ENCODE assay signal across 21 cellular contexts in genomic region chr10:31773749-31774148, GRCh38.
"Had no signal": no experiment of that assay in that cellular context is flagged by ENCODE, and none has a peak within 500 bp of the region (broad histone marks: within the 10 kb centered on the region; RNA-seq: fewer than 3 reads in every experiment).

No MANE protein-coding gene starts in this region.

- H3K36me3 ChIP-seq: colonic mucosa, gastroesophageal sphincter, heart right ventricle, prostate gland, stomach, upper lobe of left lung had no signal

- H3K4me3 ChIP-seq: colonic mucosa, gastroesophageal sphincter, heart right ventricle, prostate gland, stomach, upper lobe of left lung had no signal

- H3K4me3 Mint-ChIP-seq: activated CD4-positive, alpha-beta T cell treated with anti-CD3 and anti-CD28 coated beads, Interleukin-2, amount 10 ng/mL, durations not matched to agents 24 days and 14 days; activated CD8-positive, alpha-beta T cell treated with anti-CD3 and anti-CD28 coated beads for 36 hours; activated naive CD4-positive, alpha-beta T cell treated with anti-CD3 and anti-CD28 coated beads, Interleukin-2, amount 10 ng/mL, durations not matched to agents 7 days and 5 days; activated naive CD8-positive, alpha-beta T cell treated with anti-CD3 and anti-CD28 coated beads, Interleukin-2, amount 50 U/mL, for 24 hours; activated T-cell treated with anti-CD3 and anti-CD28 coated beads, Interleukin-2, amount 50 U/mL, for 4 hours; central memory CD8-positive, alpha-beta T cell; immature natural killer cell; memory B cell; natural killer cell had no signal

- ATAC-seq: activated CD8-positive, alpha-beta T cell treated with anti-CD3 and anti-CD28 coated beads for 36 hours; activated naive CD8-positive, alpha-beta T cell treated with anti-CD3 and anti-CD28 coated beads, Interleukin-2, amount 50 U/mL, for 24 hours; activated T-cell treated with anti-CD3 and anti-CD28 coated beads, Interleukin-2, amount 50 U/mL, for 4 hours; gastroesophageal sphincter; heart right ventricle; natural killer cell; right cardiac atrium had no signal

- H3K36me3 Mint-ChIP-seq: activated naive CD4-positive, alpha-beta T cell treated with anti-CD3 and anti-CD28 coated beads, Interleukin-2, amount 10 ng/mL, durations not matched to agents 7 days and 5 days; immature natural killer cell; natural killer cell had no signal

- H3K27me3 ChIP-seq: colonic mucosa, gastroesophageal sphincter, heart right ventricle, stomach, upper lobe of left lung had no signal

- H3K27me3 Mint-ChIP-seq: activated CD4-positive, alpha-beta T cell treated with anti-CD3 and anti-CD28 coated beads, Interleukin-2, amount 10 ng/mL, durations not matched to agents 24 days and 14 days; activated CD8-positive, alpha-beta T cell treated with anti-CD3 and anti-CD28 coated beads for 36 hours; activated naive CD8-positive, alpha-beta T cell treated with anti-CD3 and anti-CD28 coated beads, Interleukin-2, amount 50 U/mL, for 24 hours; central memory CD8-positive, alpha-beta T cell had no signal

- H3K4me1 Mint-ChIP-seq: activated CD4-positive, alpha-beta T cell treated with anti-CD3 and anti-CD28 coated beads, Interleukin-2, amount 10 ng/mL, durations not matched to agents 24 days and 14 days; activated naive CD4-positive, alpha-beta T cell treated with anti-CD3 and anti-CD28 coated beads, Interleukin-2, amount 10 ng/mL, durations not matched to agents 7 days and 5 days; central memory CD8-positive, alpha-beta T cell; immature natural killer cell; memory B cell; natural killer cell had no signal

- H3K9me3 Mint-ChIP-seq: activated CD4-positive, alpha-beta T cell treated with anti-CD3 and anti-CD28 coated beads, Interleukin-2, amount 10 ng/mL, durations not matched to agents 24 days and 14 days; activated CD8-positive, alpha-beta T cell treated with anti-CD3 and anti-CD28 coated beads for 36 hours; activated naive CD4-positive, alpha-beta T cell treated with anti-CD3 and anti-CD28 coated beads, Interleukin-2, amount 10 ng/mL, durations not matched to agents 7 days and 5 days; activated naive CD8-positive, alpha-beta T cell treated with anti-CD3 and anti-CD28 coated beads, Interleukin-2, amount 50 U/mL, for 24 hours; activated T-cell treated with anti-CD3 and anti-CD28 coated beads, Interleukin-2, amount 50 U/mL, for 4 hours; central memory CD8-positive, alpha-beta T cell; immature natural killer cell; natural killer cell had no signal

- H3K4me1 ChIP-seq: colonic mucosa, gastroesophageal sphincter, prostate gland had no signal

- H3K27ac ChIP-seq: colonic mucosa, gastroesophageal sphincter, heart right ventricle, prostate gland, upper lobe of left lung had no signal

- H3K27ac Mint-ChIP-seq: activated CD4-positive, alpha-beta T cell treated with anti-CD3 and anti-CD28 coated beads, Interleukin-2, amount 10 ng/mL, durations not matched to agents 24 days and 14 days; activated CD8-positive, alpha-beta T cell treated with anti-CD3 and anti-CD28 coated beads for 36 hours; activated naive CD4-positive, alpha-beta T cell treated with anti-CD3 and anti-CD28 coated beads, Interleukin-2, amount 10 ng/mL, durations not matched to agents 7 days and 5 days; activated naive CD8-positive, alpha-beta T cell treated with anti-CD3 and anti-CD28 coated beads, Interleukin-2, amount 50 U/mL, for 24 hours; immature natural killer cell; memory B cell; natural killer cell had no signal

- DNase-seq: activated CD4-positive, alpha-beta T cell treated with anti-CD3 and anti-CD28 coated beads, Interleukin-2, amount 10 ng/mL, durations not matched to agents 24 days and 14 days; activated CD8-positive, alpha-beta T cell treated with anti-CD3 and anti-CD28 coated beads for 36 hours; activated effector memory CD4-positive, alpha-beta T cell treated with Interleukin-2 at 50 U/mL for 16 hours; activated naive CD4-positive, alpha-beta T cell treated with anti-CD3 and anti-CD28 coated beads, Interleukin-2, amount 10 ng/mL, durations not matched to agents 7 days and 5 days; activated naive CD8-positive, alpha-beta T cell treated with anti-CD3 and anti-CD28 coated beads, Interleukin-2, amount 50 U/mL, for 24 hours; activated T-cell treated with anti-CD3 and anti-CD28 coated beads, Interleukin-2, amount 50 U/mL, for 4 hours; colonic mucosa; heart right ventricle; immature natural killer cell; kidney glomerular epithelial cell; natural killer cell; right cardiac atrium; small intestine; stimulated activated CD4-positive, alpha-beta T cell treated with anti-CD3 and anti-CD28 coated beads, Interleukin-15, amount 100 ng/mL, for 24 hours; stimulated activated CD4-positive, alpha-beta T cell treated with anti-CD3 and anti-CD28 coated beads, Interleukin-2, amount 100 ng/mL, for 48 hours; stomach; upper lobe of left lung had no signal

- H3K9me3 ChIP-seq: colonic mucosa, gastroesophageal sphincter, prostate gland had no signal

- FAIRE-seq: small intestine had no signal
